26 cellular contexts compared by ENCODE assay signal in genomic region chr21:38922474-38922873, GRCh38.
"Had no signal": no experiment of that assay in that cellular context is flagged by ENCODE, and none has a peak within 500 bp of the region (broad histone marks: within the 10 kb centered on the region; RNA-seq: fewer than 3 reads in every experiment).

No MANE protein-coding gene starts in this region.

- H3K27ac ChIP-seq: SK-N-MC had no signal

- ATAC-seq: Panc1, Right ventricle myocardium inferior, T-cell had no signal

- H3K4me3 ChIP-seq: SK-N-MC had no signal

- DNase-seq: activated B cell treated with CpG ODN at 0.5 μM for 24 hours; activated CD4-positive, alpha-beta memory T cell treated with anti-CD3 and anti-CD28 coated beads, Interleukin-2, amount 10 ng/mL, durations not matched to agents 7 days and 5 days; activated CD4-positive, alpha-beta T cell treated with anti-CD3 and anti-CD28 coated beads for 1 hour; activated CD4-positive, alpha-beta T cell treated with anti-CD3 and anti-CD28 coated beads, Interleukin-2, amount 50 U/mL, for 1 hour; activated gamma-delta T cell treated with Interleukin-2 at 50 U/mL for 16 hours; activated naive CD4-positive, alpha-beta T cell treated with anti-CD3 and anti-CD28 coated beads, Interleukin-2, amount 10 ng/mL, durations not matched to agents 7 days and 5 days; activated naive CD8-positive, alpha-beta T cell treated with anti-CD3 and anti-CD28 coated beads for 36 hours; activated T-cell treated with anti-CD3 and anti-CD28 coated beads for 4 hours; activated T-cell treated with anti-CD3 and anti-CD28 coated beads, Interleukin-2, amount 50 U/mL, for 48 hours; cerebellar nuclear complex; NCI-H1092; NCI-H1417; NCI-H1694 treated with DMSO at 0.1 percent for 48 hours; NCI-H2029 treated with DMSO at 0.1 percent for 48 hours; NCI-H345; NCI-H510A; NCI-H69; NK-92 treated with Interleukin-12 subunit alpha and Interleukin-12 subunit beta, amount 100 ng/mL, for 24 hours; OCI-M1; RPMI8226; T-cell; T-helper 2 cell; T1000 had no signal
